8 cellular contexts compared by ENCODE assay signal in genomic region chr13:101919541-101920306, GRCh38.
DNase-seq lines count a peak whose midpoint lies in the region; ATAC-seq and TF ChIP-seq lines count a peak whose summit lies in the region.

No MANE protein-coding gene starts in this region.

- H3K27ac ChIP-seq in WERI-Rb-1 (no peak overlapping the region), upper lobe of right lung (no peak overlapping the region)

- no peaks in the 10 kb centered on the region for H3K4me1 ChIP-seq in upper lobe of right lung

- no peaks in the 10 kb centered on the region for H3K4me1 Mint-ChIP-seq in activated naive CD8-positive, alpha-beta T cell treated with anti-CD3 and anti-CD28 coated beads, Interleukin-2, amount 50 U/mL, for 24 hours
- peaks cover 2% of the 10 kb centered on the region for H3K4me1 Mint-ChIP-seq in activated naive CD8-positive, alpha-beta T cell treated with anti-CD3 and anti-CD28 coated beads for 36 hours

- H3K36me3 Mint-ChIP-seq in activated naive CD8-positive, alpha-beta T cell treated with anti-CD3 and anti-CD28 coated beads, Interleukin-2, amount 50 U/mL, for 24 hours (ENCODE audit: low read depth), result no peaks in the 10 kb centered on the region
- H3K36me3 Mint-ChIP-seq in activated naive CD8-positive, alpha-beta T cell treated with anti-CD3 and anti-CD28 coated beads for 36 hours, result no peaks in the 10 kb centered on the region

- no peaks in the 10 kb centered on the region for H3K9me3 Mint-ChIP-seq in activated naive CD8-positive, alpha-beta T cell treated with anti-CD3 and anti-CD28 coated beads, Interleukin-2, amount 50 U/mL, for 24 hours
- H3K9me3 Mint-ChIP-seq in activated naive CD8-positive, alpha-beta T cell treated with anti-CD3 and anti-CD28 coated beads for 36 hours, result no peaks in the 10 kb centered on the region

- H3K9me3 ChIP-seq in WERI-Rb-1 (ENCODE audit: severe bottlenecking) (no peaks in the 10 kb centered on the region), upper lobe of right lung (no peaks in the 10 kb centered on the region)

- H3K27ac Mint-ChIP-seq in activated naive CD8-positive, alpha-beta T cell treated with anti-CD3 and anti-CD28 coated beads, Interleukin-2, amount 50 U/mL, for 24 hours, result no peak overlapping the region
- H3K27ac Mint-ChIP-seq in activated naive CD8-positive, alpha-beta T cell treated with anti-CD3 and anti-CD28 coated beads for 36 hours, result no peak overlapping the region

- peaks cover 55% of the 10 kb centered on the region for H3K27me3 Mint-ChIP-seq in activated naive CD8-positive, alpha-beta T cell treated with anti-CD3 and anti-CD28 coated beads, Interleukin-2, amount 50 U/mL, for 24 hours
- peaks cover 62% of the 10 kb centered on the region for H3K27me3 Mint-ChIP-seq in activated naive CD8-positive, alpha-beta T cell treated with anti-CD3 and anti-CD28 coated beads for 36 hours

- no peak for ATAC-seq in activated naive CD8-positive, alpha-beta T cell treated with anti-CD3 and anti-CD28 coated beads, Interleukin-2, amount 50 U/mL, for 24 hours
- ATAC-seq in upper lobe of right lung (peak; percentile 38), HG02571 (IDR thresholded peaks at IDR 0.05; ENCODE audit: unreplicated experiment) (no peak)

- H3K4me3 ChIP-seq in WERI-Rb-1 (ENCODE audit: low read depth, low read length), result peak overlapping the region; percentile 64
- peak overlapping the region; percentile 43 for H3K4me3 ChIP-seq in iPS-11a (ENCODE audit: low read depth, low read length)
- no peak overlapping the region for H3K4me3 ChIP-seq in upper lobe of right lung

- peak; percentile 32; the same call in 1 of the 2 replicates for TF ChIP-seq CTCF in WERI-Rb-1 (IDR thresholded peaks at IDR 0.05; ENCODE audit: low read depth, low read length)
- TF ChIP-seq CTCF in upper lobe of right lung (IDR thresholded peaks at IDR 0.05), result no peak

- H3K27me3 ChIP-seq in WERI-Rb-1 (ENCODE audit: insufficient read depth, low read depth, severe bottlenecking) (peaks cover 15% of the 10 kb centered on the region), upper lobe of right lung (peaks cover 59% of the 10 kb centered on the region)

- H3K4me3 Mint-ChIP-seq in activated naive CD8-positive, alpha-beta T cell treated with anti-CD3 and anti-CD28 coated beads, Interleukin-2, amount 50 U/mL, for 24 hours, result no peak overlapping the region
- H3K4me3 Mint-ChIP-seq in activated naive CD8-positive, alpha-beta T cell treated with anti-CD3 and anti-CD28 coated beads for 36 hours, result no peak overlapping the region

- H3K36me3 ChIP-seq in WERI-Rb-1 (no peaks in the 10 kb centered on the region), upper lobe of right lung (no peaks in the 10 kb centered on the region)

- DNase-seq in activated naive CD8-positive, alpha-beta T cell treated with anti-CD3 and anti-CD28 coated beads, Interleukin-2, amount 50 U/mL, for 24 hours, result peak; percentile 6
- DNase-seq in activated naive CD8-positive, alpha-beta T cell treated with anti-CD3 and anti-CD28 coated beads for 36 hours, result no peak
- DNase-seq in WERI-Rb-1 (peak; percentile 45), upper lobe of right lung (no peak), NOMO-1 treated with DMSO at 0.1 percent for 48 hours (lab: John Stamatoyannopoulos, UW; ENCODE audit: unreplicated experiment) (no peak), globus pallidus (ENCODE audit: low spot score) (no peak)

- intact Hi-C loops in upper lobe of right lung (cut with DNase I), result no loop called here

Comparison
In these comparisons a context has a peak if more than half of its experiments do, and no peak if none do; other contexts are left out.
1. DNase-seq: peak in activated naive CD8-positive, alpha-beta T cell treated with anti-CD3 and anti-CD28 coated beads, Interleukin-2, amount 50 U/mL, for 24 hours (single experiment) and WERI-Rb-1 (single experiment); none in activated naive CD8-positive, alpha-beta T cell treated with anti-CD3 and anti-CD28 coated beads for 36 hours (single experiment), upper lobe of right lung (single experiment), NOMO-1 treated with DMSO at 0.1 percent for 48 hours (single experiment) and globus pallidus (single experiment).